8 cellular contexts compared by ENCODE assay signal in the genomic region with DNA sequence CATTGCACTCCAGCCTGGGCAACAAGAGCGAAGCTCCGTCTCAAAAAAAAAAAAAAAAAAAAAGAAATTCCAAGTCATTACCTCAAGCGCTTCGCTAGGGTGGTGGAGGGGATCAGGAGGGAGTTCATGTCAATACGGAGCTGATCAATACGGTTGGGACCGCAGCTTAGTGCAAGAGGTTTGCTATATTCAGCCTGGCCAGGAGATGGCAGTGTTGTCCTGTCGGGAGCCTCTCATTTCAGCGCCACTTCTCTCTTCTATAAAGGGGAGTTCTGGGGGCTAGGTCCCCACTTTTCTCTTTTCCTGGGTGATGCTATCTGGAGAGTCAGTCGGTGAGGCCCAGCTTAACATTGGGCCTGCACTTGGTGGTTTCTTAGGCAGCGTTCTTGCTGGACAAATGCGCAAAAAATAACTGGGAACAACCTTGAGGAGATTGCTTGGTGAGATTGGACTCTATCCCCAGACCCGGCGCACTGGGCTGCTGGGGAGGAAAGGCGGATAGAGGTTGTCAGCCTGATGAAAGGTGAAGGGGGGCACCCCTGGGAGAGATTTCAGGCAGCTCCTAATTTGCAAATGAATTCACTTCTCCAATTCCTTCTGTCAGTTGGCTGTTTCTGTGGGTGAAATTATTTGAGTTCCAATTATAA. TPM values are rescaled to one million over a fixed set of nuclear protein-coding genes. Genes with fewer than 3 reads are reported as not detected.
DNase-seq lines count a peak whose midpoint lies in the region; ATAC-seq and TF ChIP-seq lines count a peak whose summit lies in the region.

No MANE protein-coding gene starts in this region.

- intact Hi-C loops in CD4-positive, alpha-beta memory T cell (cut with micrococcal nuclease): loop anchor here (1.0 to 5.0 kb wide), 2 partner anchors 330 to 921 kb away; no protein-coding TSS in a partner anchor
- intact Hi-C loops in dorsolateral prefrontal cortex (cut with DNase I): loop anchor here (2.0 to 10.0 kb wide), 4 partner anchors 167 to 1693 kb away; no protein-coding TSS in a partner anchor

- H3K27ac ChIP-seq in CD4-positive, alpha-beta memory T cell (ENCODE audit: low read depth, low read length): no peak overlapping the region
- no peak overlapping the region for H3K27ac ChIP-seq in dorsolateral prefrontal cortex

- peak; percentile 69 to 93 (median 86) for TF ChIP-seq CTCF in dorsolateral prefrontal cortex (IDR thresholded peaks at IDR 0.05 in 54 of 56, conservative IDR thresholded peaks at IDR 0.05 in 2 of 56; ENCODE audit: low read depth in 1 of 56, partially characterized antibody in 56 of 56)

- H3K4me1 ChIP-seq in CD4-positive, alpha-beta memory T cell (ENCODE audit: insufficient read depth, low read length): peaks cover 13% of the 10 kb centered on the region

- POLR2A ChIA-PET in CD4-positive, alpha-beta memory T cell (lab: Charles Lee; ENCODE audit: partially characterized antibody): interaction anchor here (0.6 to 1.4 kb wide), 3 partner anchors 166 to 249 kb away, joined by 3 to 7 read pairs (median 4); no protein-coding TSS in a partner anchor

- no peaks in the 10 kb centered on the region for H3K36me3 Mint-ChIP-seq in CD4-positive, alpha-beta memory T cell

- ATAC-seq in GM21737 (IDR thresholded peaks at IDR 0.05; ENCODE audit: unreplicated experiment): no peak

- CTCF ChIA-PET in CD4-positive, alpha-beta memory T cell (lab: Charles Lee; ENCODE audit: partially characterized antibody): interaction anchor here (0.7 to 9.9 kb wide), 72 partner anchors 9 to 1540 kb away, joined by 3 to 490 read pairs (median 5); partner anchors contain the start of gene MRPS14

- no peaks in the 10 kb centered on the region for H3K9me3 Mint-ChIP-seq in CD4-positive, alpha-beta memory T cell

- H3K4me1 Mint-ChIP-seq in CD4-positive, alpha-beta memory T cell: peaks cover 12 to 18% (median 17%) of the 10 kb centered on the region in 4 donors

- no peaks in the 10 kb centered on the region for H3K9me3 ChIP-seq in CD4-positive, alpha-beta memory T cell (ENCODE audit: control insufficient read depth in 1 of 2, low read length in 2 of 2)

- H3K27ac Mint-ChIP-seq in CD4-positive, alpha-beta memory T cell: peak overlapping the region in 1 of 7 donors; percentile 1

- no peaks in the 10 kb centered on the region for H3K27me3 ChIP-seq in CD4-positive, alpha-beta memory T cell (ENCODE audit: insufficient read depth, low read length)
- H3K27me3 ChIP-seq in H7 (ENCODE audit: control insufficient read depth, insufficient read depth, low read length): peaks cover 3% of the 10 kb centered on the region; the same call in 1 of the 2 replicates
- H3K27me3 ChIP-seq in dorsolateral prefrontal cortex: peaks cover 0 to 7% (median 0%) of the 10 kb centered on the region in 45 donors

- no peak overlapping the region for H3K4me3 ChIP-seq in CD4-positive, alpha-beta memory T cell (ENCODE audit: low read length in 2 of 2)
- H3K4me3 ChIP-seq in H7 (ENCODE audit: insufficient read depth, low read depth, low read length): 0 out of 2 replicates have a peak overlapping the region, but pooled peaks have one; percentile 1
- peak overlapping the region in 21 of 59 donors; percentile 1 to 43 (median 22) for H3K4me3 ChIP-seq in dorsolateral prefrontal cortex

- no peaks in the 10 kb centered on the region for H3K36me3 ChIP-seq in CD4-positive, alpha-beta memory T cell (ENCODE audit: insufficient read depth, low read length)
- no peaks in the 10 kb centered on the region for H3K36me3 ChIP-seq in H7 (replicated peaks; ENCODE audit: control insufficient read depth, insufficient read depth, low read length)

- peaks cover 26 to 27% of the 10 kb centered on the region in 2 donors for H3K27me3 Mint-ChIP-seq in CD4-positive, alpha-beta memory T cell

- no peak overlapping the region for H3K4me3 Mint-ChIP-seq in CD4-positive, alpha-beta memory T cell

- peak; percentile 56 to 66 (median 60) for DNase-seq in CD4-positive, alpha-beta memory T cell
- peak; percentile 85 for DNase-seq in H7
- peak; percentile 54 for DNase-seq in NCI-H345 (lab: John Stamatoyannopoulos, UW)
- DNase-seq in activated CD4-positive, alpha-beta T cell treated with anti-CD3 and anti-CD28 coated beads, Interleukin-2, amount 50 U/mL, for 1 hour: peak; percentile 73
- peak in 9 of 10 donors; percentile 29 to 71 (median 60) for DNase-seq in dorsolateral prefrontal cortex
- DNase-seq in lung microvascular endothelial cell (ENCODE audit: low read depth in 2 of 2): peak; percentile 52 to 66
- DNase-seq in stimulated activated CD8-positive, alpha-beta memory T cell treated with anti-CD3 and anti-CD28 coated beads, Interleukin-2, amount 100 ng/mL, for 1 hour (ENCODE audit: low read depth in 2 of 2): peak; percentile 52 to 54

RNA-seq across cellular contexts. Expression of gene KIAA0040, which starts 40.4 kb away (rescaled TPM):
- 10 to 100 TPM; 28.7 to 33.6 TPM for total RNA-seq in CD4-positive, alpha-beta memory T cell
- 10 to 100 TPM; 36.2 to 53.8 TPM for polyA plus RNA-seq in CD4-positive, alpha-beta memory T cell
- total RNA-seq in H7 (2014; rRNA removed; shearing (Covaris generic)): 10.2 and 10.6 TPM in 2 replicates
- total RNA-seq in dorsolateral prefrontal cortex (10 to 100 TPM in 8 of 120 experiments, 1 to 10 TPM in 112; 1.1 to 41.1 (median 4.4) TPM), lung microvascular endothelial cell (4.2 and 11.6 TPM in 2 replicates)
